ENCODE assay signal across 1 cellular context in genomic region chr1:52055066-52055853, GRCh38.
TF ChIP-seq lines count a peak whose summit lies in the region.

TSS of gene TXNDC12 (minus strand) at chr1:52055191. CDS start at chr1:52055096, 95 bp downstream.

TF ChIP-seq in HEK293, 187 proteins besides CTCF, POLR2A, EP300 and RAD21 (continued from another document):
- TF ChIP-seq, protein P1, sequence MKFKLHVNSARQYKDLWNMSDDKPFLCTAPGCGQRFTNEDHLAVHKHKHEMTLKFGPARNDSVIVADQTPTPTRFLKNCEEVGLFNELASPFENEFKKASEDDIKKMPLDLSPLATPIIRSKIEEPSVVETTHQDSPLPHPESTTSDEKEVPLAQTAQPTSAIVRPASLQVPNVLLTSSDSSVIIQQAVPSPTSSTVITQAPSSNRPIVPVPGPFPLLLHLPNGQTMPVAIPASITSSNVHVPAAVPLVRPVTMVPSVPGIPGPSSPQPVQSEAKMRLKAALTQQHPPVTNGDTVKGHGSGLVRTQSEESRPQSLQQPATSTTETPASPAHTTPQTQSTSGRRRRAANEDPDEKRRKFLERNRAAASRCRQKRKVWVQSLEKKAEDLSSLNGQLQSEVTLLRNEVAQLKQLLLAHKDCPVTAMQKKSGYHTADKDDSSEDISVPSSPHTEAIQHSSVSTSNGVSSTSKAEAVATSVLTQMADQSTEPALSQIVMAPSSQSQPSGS (tag by site-specific recombination; IDR thresholded peaks at IDR 0.05; ENCODE audit: low read depth), result peak; percentile 47
- 0 out of 2 replicates have a peak, but pooled peaks have one; percentile 12 for TF ChIP-seq MYNN (tag by site-specific recombination; IDR thresholded peaks at IDR 0.05; ENCODE audit: borderline replicate concordance)
- TF ChIP-seq, protein P2, sequence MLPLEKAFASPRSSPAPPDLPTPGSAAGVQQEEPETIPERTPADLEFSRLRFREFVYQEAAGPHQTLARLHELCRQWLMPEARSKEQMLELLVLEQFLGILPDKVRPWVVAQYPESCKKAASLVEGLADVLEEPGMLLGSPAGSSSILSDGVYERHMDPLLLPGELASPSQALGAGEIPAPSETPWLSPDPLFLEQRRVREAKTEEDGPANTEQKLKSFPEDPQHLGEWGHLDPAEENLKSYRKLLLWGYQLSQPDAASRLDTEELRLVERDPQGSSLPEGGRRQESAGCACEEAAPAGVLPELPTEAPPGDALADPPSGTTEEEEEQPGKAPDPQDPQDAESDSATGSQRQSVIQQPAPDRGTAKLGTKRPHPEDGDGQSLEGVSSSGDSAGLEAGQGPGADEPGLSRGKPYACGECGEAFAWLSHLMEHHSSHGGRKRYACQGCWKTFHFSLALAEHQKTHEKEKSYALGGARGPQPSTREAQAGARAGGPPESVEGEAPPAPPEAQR (tag by site-specific recombination; IDR thresholded peaks at IDR 0.05), result no peak
- no peak for TF ChIP-seq YY2 (tag by site-specific recombination; IDR thresholded peaks at IDR 0.05)
- TF ChIP-seq KLF10 (tag by site-specific recombination; IDR thresholded peaks at IDR 0.05), result no peak; the same call in 1 of the 2 replicates
- TF ChIP-seq ZNF202 (tag by site-specific recombination; IDR thresholded peaks at IDR 0.05; ENCODE audit: borderline replicate concordance), result no peak
- no peak for TF ChIP-seq ZNF292 (tag by site-specific recombination; IDR thresholded peaks at IDR 0.05; ENCODE audit: borderline replicate concordance, low read depth)
- TF ChIP-seq ZNF10 (tag by site-specific recombination; IDR thresholded peaks at IDR 0.05), result no peak
- TF ChIP-seq ZNF677 (tag by site-specific recombination; IDR thresholded peaks at IDR 0.05), result no peak
- TF ChIP-seq ZIC2 (tag by site-specific recombination; IDR thresholded peaks at IDR 0.05), result no peak
- TF ChIP-seq AEBP2 (tag by site-specific recombination; IDR thresholded peaks at IDR 0.05; ENCODE audit: borderline replicate concordance), result no peak
- no peak for TF ChIP-seq ZNF121 (tag by site-specific recombination; IDR thresholded peaks at IDR 0.05)
TF ChIP-seq in HEK293: peak in this region for 68.
